8 cellular contexts compared by ENCODE assay signal in genomic region chr1:84691139-84691783, GRCh38. TPM values are rescaled to one million over a fixed set of nuclear protein-coding genes. Genes with fewer than 3 reads are reported as not detected.
DNase-seq lines count a peak whose midpoint lies in the region; ATAC-seq lines count a peak whose summit lies in the region.

No MANE protein-coding gene starts in this region.

- peak overlapping the region; percentile 92 for H3K27ac Mint-ChIP-seq in dendritic cell treated with granulocyte-macrophage colony-stimulating factor and Interleukin-4, amounts not matched to agents 40 ng/mL and 50 ng/mL, for 4 days

- H3K4me1 Mint-ChIP-seq in dendritic cell treated with granulocyte-macrophage colony-stimulating factor and Interleukin-4, amounts not matched to agents 40 ng/mL and 50 ng/mL, for 4 days (ENCODE audit: low read depth): peaks cover 40% of the 10 kb centered on the region

- H3K4me1 ChIP-seq in neuron (ENCODE audit: insufficient read depth, low read length): peaks cover 20% of the 10 kb centered on the region

- intact Hi-C loops in dendritic cell treated with granulocyte-macrophage colony-stimulating factor and Interleukin-4, amounts not matched to agents 40 ng/mL and 50 ng/mL, for 4 days (cut with micrococcal nuclease): loop anchor here (2.0 to 10.0 kb wide), 6 partner anchors 69 to 586 kb away; partner anchors contain the start of genes BCL10, CTBS, GNG5 and SPATA1
- intact Hi-C loops in left colon (cut with DNase I, micrococcal nuclease): no loop called here

- H3K36me3 ChIP-seq in neuron (ENCODE audit: insufficient read depth, low read length): no peaks in the 10 kb centered on the region

- H3K4me3 ChIP-seq in GM08714 (ENCODE audit: low read length) (peak overlapping the region; percentile 86), neuron (ENCODE audit: low read length) (peak overlapping the region; percentile 89)

- no peaks in the 10 kb centered on the region for H3K27me3 Mint-ChIP-seq in dendritic cell treated with granulocyte-macrophage colony-stimulating factor and Interleukin-4, amounts not matched to agents 40 ng/mL and 50 ng/mL, for 4 days

- no peaks in the 10 kb centered on the region for H3K9me3 Mint-ChIP-seq in dendritic cell treated with granulocyte-macrophage colony-stimulating factor and Interleukin-4, amounts not matched to agents 40 ng/mL and 50 ng/mL, for 4 days

- peak overlapping the region; percentile 96 for H3K4me3 Mint-ChIP-seq in dendritic cell treated with granulocyte-macrophage colony-stimulating factor and Interleukin-4, amounts not matched to agents 40 ng/mL and 50 ng/mL, for 4 days

- H3K27me3 ChIP-seq in neuron (ENCODE audit: insufficient read depth, low read length): peaks cover 8% of the 10 kb centered on the region

- peaks cover 6% of the 10 kb centered on the region for H3K36me3 Mint-ChIP-seq in dendritic cell treated with granulocyte-macrophage colony-stimulating factor and Interleukin-4, amounts not matched to agents 40 ng/mL and 50 ng/mL, for 4 days (ENCODE audit: low read depth)

- H2AFZ ChIP-seq in neuron (ENCODE audit: low read depth, low read length): peak overlapping the region; percentile 98

- no peak for ATAC-seq in GM21367 (IDR thresholded peaks at IDR 0.05; ENCODE audit: unreplicated experiment)
- ATAC-seq in left colon: no peak

- peaks cover 2% of the 10 kb centered on the region for H3K9me3 ChIP-seq in neuron (ENCODE audit: low read length)

- DNase-seq in NAMALWA (ENCODE audit: low spot score): peak; percentile 66
- DNase-seq in left colon: no peak
- DNase-seq in NCI-H1048 (lab: John Stamatoyannopoulos, UW): no peak
- DNase-seq in UCSD-AML1 (lab: John Stamatoyannopoulos, UW; ENCODE audit: unreplicated experiment): no peak

RNA-seq across cellular contexts. Expression of gene SSX2IP, which starts 1.0 kb away (rescaled TPM):
- total RNA-seq in left colon: 10 to 100 TPM; 12.6 to 14.0 TPM
